Comparison of ENCODE assay signal across 25 cellular contexts in genomic region chr2:226746206-226746800, GRCh38.
"Had no signal": no experiment of that assay in that cellular context is flagged by ENCODE, and none has a peak within 500 bp of the region (broad histone marks: within the 10 kb centered on the region; RNA-seq: fewer than 3 reads in every experiment).

No MANE protein-coding gene starts in this region.

- ATAC-seq: activated CD4-positive, alpha-beta T cell treated with anti-CD3 and anti-CD28 coated beads for 36 hours; activated CD8-positive, alpha-beta T cell treated with anti-CD3 and anti-CD28 coated beads for 36 hours; activated T-cell treated with anti-CD3 and anti-CD28 coated beads, Interleukin-2, amount 50 U/mL, for 72 hours; body of pancreas had no signal

- H3K27me3 Mint-ChIP-seq: activated CD4-positive, alpha-beta T cell treated with anti-CD3 and anti-CD28 coated beads for 36 hours; activated CD8-positive, alpha-beta T cell treated with anti-CD3 and anti-CD28 coated beads for 36 hours; activated naive CD8-positive, alpha-beta T cell treated with anti-CD3 and anti-CD28 coated beads, Interleukin-2, amount 10 ng/mL, durations not matched to agents 7 days and 5 days had no signal

- H3K9me3 ChIP-seq: ascending aorta, body of pancreas, Peyer's patch, SK-N-SH had no signal

- H3K27ac ChIP-seq: ascending aorta, body of pancreas, KMS-11, Peyer's patch, RWPE1, SJCRH30, VCaP had no signal

- H3K9me3 Mint-ChIP-seq: activated CD8-positive, alpha-beta T cell treated with anti-CD3 and anti-CD28 coated beads for 36 hours; activated naive CD4-positive, alpha-beta T cell treated with anti-CD3 and anti-CD28 coated beads, Interleukin-2, amount 10 ng/mL, durations not matched to agents 7 days and 5 days; activated T-helper 2 cell treated with anti-CD3 and anti-CD28 coated beads, Interferon-gamma antibody, Interleukin-2, Interleukin-4, amounts not matched to agents 10 μg/mL and 5 μg/mL and 100 μg/mL, durations not matched to agents 14 hours and 24 hours and 36 hours had no signal

- H3K27ac Mint-ChIP-seq: activated CD4-positive, alpha-beta T cell treated with anti-CD3 and anti-CD28 coated beads for 36 hours; activated CD8-positive, alpha-beta T cell treated with anti-CD3 and anti-CD28 coated beads for 36 hours; activated naive CD4-positive, alpha-beta T cell treated with anti-CD3 and anti-CD28 coated beads, Interleukin-2, amount 10 ng/mL, durations not matched to agents 7 days and 5 days; activated naive CD8-positive, alpha-beta T cell treated with anti-CD3 and anti-CD28 coated beads, Interleukin-2, amount 10 ng/mL, durations not matched to agents 7 days and 5 days; activated T-cell treated with anti-CD3 and anti-CD28 coated beads, Interleukin-2, amount 50 U/mL, for 72 hours; activated T-helper 2 cell treated with anti-CD3 and anti-CD28 coated beads, Interferon-gamma antibody, Interleukin-2, Interleukin-4, amounts not matched to agents 10 μg/mL and 5 μg/mL and 100 μg/mL, durations not matched to agents 14 hours and 24 hours and 36 hours had no signal

- H3K4me3 ChIP-seq: ascending aorta, body of pancreas, Peyer's patch, SJCRH30 had no signal

- DNase-seq: activated CD4-positive, alpha-beta T cell treated with anti-CD3 and anti-CD28 coated beads for 36 hours; activated CD8-positive, alpha-beta memory T cell treated with anti-CD3 and anti-CD28 coated beads, Interleukin-2, amount 50 U/mL, for 4 hours; activated CD8-positive, alpha-beta T cell treated with anti-CD3 and anti-CD28 coated beads for 36 hours; activated gamma-delta T cell treated with Interleukin-2 at 50 U/mL for 16 hours; activated naive CD4-positive, alpha-beta T cell treated with anti-CD3 and anti-CD28 coated beads, Interleukin-2, amount 10 ng/mL, durations not matched to agents 7 days and 5 days; activated naive CD8-positive, alpha-beta T cell treated with anti-CD3 and anti-CD28 coated beads, Interleukin-2, amount 10 ng/mL, durations not matched to agents 7 days and 5 days; activated T-cell treated with anti-CD3 and anti-CD28 coated beads, Interleukin-2, amount 50 U/mL, for 72 hours; body of pancreas; central memory CD4-positive, alpha-beta T cell; NCI-H1092; NCI-H1417 treated with DMSO at 0.1 percent for 48 hours; NCI-H1694; NCI-H2029; NCI-H345; NCI-H524; Peyer's patch; Right ventricle myocardium superior; SJCRH30; SK-N-SH; T-helper 1 cell had no signal

- H3K4me1 ChIP-seq: Peyer's patch had no signal

- H3K36me3 ChIP-seq: ascending aorta, Peyer's patch had no signal

- H3K4me1 Mint-ChIP-seq: activated CD4-positive, alpha-beta T cell treated with anti-CD3 and anti-CD28 coated beads for 36 hours; activated naive CD4-positive, alpha-beta T cell treated with anti-CD3 and anti-CD28 coated beads, Interleukin-2, amount 10 ng/mL, durations not matched to agents 7 days and 5 days had no signal

- H3K27me3 ChIP-seq: ascending aorta, body of pancreas, Peyer's patch, SJCRH30 had no signal

- H3K4me3 Mint-ChIP-seq: activated CD4-positive, alpha-beta T cell treated with anti-CD3 and anti-CD28 coated beads for 36 hours; activated CD8-positive, alpha-beta T cell treated with anti-CD3 and anti-CD28 coated beads for 36 hours; activated naive CD4-positive, alpha-beta T cell treated with anti-CD3 and anti-CD28 coated beads, Interleukin-2, amount 10 ng/mL, durations not matched to agents 7 days and 5 days; activated naive CD8-positive, alpha-beta T cell treated with anti-CD3 and anti-CD28 coated beads, Interleukin-2, amount 10 ng/mL, durations not matched to agents 7 days and 5 days; activated T-cell treated with anti-CD3 and anti-CD28 coated beads, Interleukin-2, amount 50 U/mL, for 72 hours had no signal

- H3K9ac ChIP-seq: KMS-11, SK-N-SH had no signal
